ENCODE assay signal across 3 cellular contexts in genomic region chr19:30598688-30599087, GRCh38.
A peak's percentile ranks its signal among the peaks of the same experiment; 100 is the strongest.
TF ChIP-seq lines count a peak whose summit lies in the region.

No MANE protein-coding gene starts in this region.

TF ChIP-seq in HEK293, 187 proteins besides CTCF, POLR2A, EP300 and RAD21:
- TF ChIP-seq ZNF366 (tag by site-specific recombination; conservative IDR thresholded peaks at IDR 0.05) = peak; percentile 52; the same call in 1 of the 2 replicates
- TF ChIP-seq ZNF707 (tag by site-specific recombination; IDR thresholded peaks at IDR 0.05) = no peak
- no peak for TF ChIP-seq ZNF248 (tag by site-specific recombination; IDR thresholded peaks at IDR 0.05)
- TF ChIP-seq ZNF558 (tag by site-specific recombination; IDR thresholded peaks at IDR 0.05) = no peak
TF ChIP-seq in HEK293: peak in this region for 1.

TF ChIP-seq in WTC11, 78 proteins besides CTCF, POLR2A, EP300 and RAD21:
- TF ChIP-seq ZNF138 (CRISPR knock-in tag; conservative IDR thresholded peaks at IDR 0.05) (no peak), NFE2L1 (CRISPR knock-in tag; IDR thresholded peaks at IDR 0.05) (no peak), IRF2 (CRISPR knock-in tag; IDR thresholded peaks at IDR 0.05; ENCODE audit: borderline replicate concordance, low read depth) (no peak), TP53 (CRISPR knock-in tag; IDR thresholded peaks at IDR 0.05) (no peak), NFYB (CRISPR knock-in tag; conservative IDR thresholded peaks at IDR 0.05; ENCODE audit: low read depth) (no peak), ZNF512 (CRISPR knock-in tag; IDR thresholded peaks at IDR 0.05; ENCODE audit: borderline replicate concordance) (peak; percentile 90; the same call in 1 of the 2 replicates)
- TF ChIP-seq, protein P1, sequence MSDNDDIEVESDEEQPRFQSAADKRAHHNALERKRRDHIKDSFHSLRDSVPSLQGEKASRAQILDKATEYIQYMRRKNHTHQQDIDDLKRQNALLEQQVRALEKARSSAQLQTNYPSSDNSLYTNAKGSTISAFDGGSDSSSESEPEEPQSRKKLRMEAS (CRISPR knock-in tag; IDR thresholded peaks at IDR 0.05) = no peak

TF ChIP-seq in H1, 55 proteins besides CTCF, POLR2A, EP300 and RAD21:
- TF ChIP-seq JUN (IDR thresholded peaks at IDR 0.05; ENCODE audit: low read depth, low read length) (no peak), TBP (IDR thresholded peaks at IDR 0.05; ENCODE audit: low read depth, low read length) (no peak), RFX5 (IDR thresholded peaks at IDR 0.05; ENCODE audit: borderline replicate concordance, low read depth, low read length) (no peak)
